ENCODE assay signal across 24 cellular contexts in the genomic region with DNA sequence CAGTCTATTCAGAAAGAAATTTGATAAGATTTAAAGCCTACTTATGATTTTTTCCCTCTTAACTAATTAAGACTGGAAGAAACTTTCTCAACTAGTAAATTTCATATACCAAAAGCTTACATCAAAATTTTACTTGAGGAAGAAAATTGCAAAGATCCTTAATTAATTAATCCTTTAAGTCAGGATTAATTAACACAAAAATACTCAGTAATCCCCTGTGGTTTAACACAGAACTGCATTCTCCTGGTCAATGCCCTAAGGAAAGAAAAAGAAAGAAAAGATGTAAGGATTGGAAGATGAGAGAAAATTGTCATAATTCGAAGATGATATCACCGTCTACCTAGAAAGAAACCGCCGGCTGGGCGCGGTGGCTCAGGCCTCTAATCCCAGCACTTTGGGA. TPM values are rescaled to one million over a fixed set of nuclear protein-coding genes. Genes with fewer than 3 reads are reported as not detected.
DNase-seq lines count a peak whose midpoint lies in the region; ATAC-seq, FAIRE-seq and TF ChIP-seq lines count a peak whose summit lies in the region.
"Had no signal": no experiment of that assay in that cellular context is flagged by ENCODE, and none has a peak within 500 bp of the region (broad histone marks: within the 10 kb centered on the region; RNA-seq: fewer than 3 reads in every experiment).

No MANE protein-coding gene starts in this region.

- POLR2A ChIA-PET in WTC11 (lab: Charles Lee): interaction anchor here (0.8 kb wide), 1 partner anchor 11 kb away, joined by 3 read pairs; no protein-coding TSS in a partner anchor

- ATAC-seq in WTC11: no peak
- ATAC-seq: A549, Panc1 had no signal

- H3K27ac Mint-ChIP-seq in activated naive CD8-positive, alpha-beta T cell: peak overlapping the region; percentile 34
- no peak overlapping the region for H3K27ac Mint-ChIP-seq in activated naive CD8-positive, alpha-beta T cell treated with anti-CD3 and anti-CD28 coated beads for 36 hours
- H3K27ac Mint-ChIP-seq in endodermal cell: no peak overlapping the region
- H3K27ac Mint-ChIP-seq in neural crest cell (ENCODE audit: unreplicated experiment): no peak overlapping the region
- H3K27ac Mint-ChIP-seq in WTC11: no peak overlapping the region
- H3K27ac Mint-ChIP-seq: CD4-positive, alpha-beta memory T cell had no signal

- intact Hi-C loops in esophagus squamous epithelium (cut with DNase I): no loop called here

- no peaks in the 10 kb centered on the region for H3K27me3 ChIP-seq in endodermal cell (ENCODE audit: control insufficient read depth, insufficient read depth, low read length, poor library complexity, severe bottlenecking)
- peaks cover 0 to 9% (median 0%) of the 10 kb centered on the region in 4 donors for H3K27me3 ChIP-seq in esophagus squamous epithelium
- H3K27me3 ChIP-seq in small intestine (ENCODE audit: control insufficient read depth in 2 of 2, insufficient read depth in 2 of 2, low read length in 2 of 2): no peaks in the 10 kb centered on the region
- H3K27me3 ChIP-seq: BLaER1 had no signal

- TF ChIP-seq CTCF in endodermal cell (conservative IDR thresholded peaks at IDR 0.05): peak; percentile 52
- TF ChIP-seq CTCF in neural crest cell (conservative IDR thresholded peaks at IDR 0.05): peak; percentile 43
- no peak for TF ChIP-seq CTCF in esophagus squamous epithelium (IDR thresholded peaks at IDR 0.05)
- no peak for TF ChIP-seq CTCF in WTC11 (IDR thresholded peaks at IDR 0.05)

- no peaks in the 10 kb centered on the region for H3K36me3 Mint-ChIP-seq in activated naive CD8-positive, alpha-beta T cell
- H3K36me3 Mint-ChIP-seq in activated naive CD8-positive, alpha-beta T cell treated with anti-CD3 and anti-CD28 coated beads for 36 hours: peaks cover 3% of the 10 kb centered on the region
- no peaks in the 10 kb centered on the region for H3K36me3 Mint-ChIP-seq in endodermal cell (ENCODE audit: low read depth)
- H3K36me3 Mint-ChIP-seq in neural crest cell (ENCODE audit: low read depth): peaks cover 4% of the 10 kb centered on the region
- H3K36me3 Mint-ChIP-seq in WTC11: no peaks in the 10 kb centered on the region
- H3K36me3 Mint-ChIP-seq: CD4-positive, alpha-beta memory T cell had no signal

- H3K27me3 Mint-ChIP-seq in activated naive CD8-positive, alpha-beta T cell: no peaks in the 10 kb centered on the region
- no peaks in the 10 kb centered on the region for H3K27me3 Mint-ChIP-seq in activated naive CD8-positive, alpha-beta T cell treated with anti-CD3 and anti-CD28 coated beads for 36 hours
- H3K27me3 Mint-ChIP-seq in endodermal cell (ENCODE audit: insufficient read depth): no peaks in the 10 kb centered on the region
- H3K27me3 Mint-ChIP-seq in neural crest cell (ENCODE audit: low read depth): no peaks in the 10 kb centered on the region
- peaks cover 2% of the 10 kb centered on the region; the same call in 1 of the 2 replicates for H3K27me3 Mint-ChIP-seq in WTC11 (ENCODE audit: low read depth)

- H3K9ac ChIP-seq in endodermal cell (ENCODE audit: extremely low read depth, low read length, poor library complexity, severe bottlenecking): no peak overlapping the region
- H3K9ac ChIP-seq: BLaER1, GM23248 had no signal

- H3K27ac ChIP-seq in endodermal cell (ENCODE audit: low read depth, low read length) (no peak overlapping the region), esophagus squamous epithelium (no peak overlapping the region), small intestine (ENCODE audit: low read depth in 1 of 2, low read length in 1 of 2) (no peak overlapping the region)
- H3K27ac ChIP-seq: A549, BLaER1, GM23248 had no signal

- peaks cover 21% of the 10 kb centered on the region for H3K4me1 Mint-ChIP-seq in activated naive CD8-positive, alpha-beta T cell (ENCODE audit: low read depth)
- peaks cover 15% of the 10 kb centered on the region for H3K4me1 Mint-ChIP-seq in activated naive CD8-positive, alpha-beta T cell treated with anti-CD3 and anti-CD28 coated beads for 36 hours
- H3K4me1 Mint-ChIP-seq in endodermal cell: peaks cover 2% of the 10 kb centered on the region
- peaks cover 4% of the 10 kb centered on the region for H3K4me1 Mint-ChIP-seq in neural crest cell
- H3K4me1 Mint-ChIP-seq in WTC11: no peaks in the 10 kb centered on the region

- no peak for TF ChIP-seq POLR2A in esophagus squamous epithelium (IDR thresholded peaks at IDR 0.05)

- no peak overlapping the region for H3K4me3 ChIP-seq in endodermal cell (ENCODE audit: low read length)
- H3K4me3 ChIP-seq in esophagus squamous epithelium: no peak overlapping the region
- no peak overlapping the region for H3K4me3 ChIP-seq in small intestine (ENCODE audit: low read depth in 1 of 2, low read length in 2 of 2)
- H3K4me3 ChIP-seq: A549, BLaER1, GM23248 had no signal

- H3K36me3 ChIP-seq in endodermal cell (ENCODE audit: control insufficient read depth, insufficient read depth, low read length): no peaks in the 10 kb centered on the region
- H3K36me3 ChIP-seq in esophagus squamous epithelium: no peaks in the 10 kb centered on the region
- no peaks in the 10 kb centered on the region for H3K36me3 ChIP-seq in small intestine (ENCODE audit: control insufficient read depth in 2 of 2, insufficient read depth in 2 of 2, low read length in 2 of 2)
- H3K36me3 ChIP-seq: BLaER1 had no signal

- no peak for FAIRE-seq in small intestine (lab: Jason Lieb, UNC)
- FAIRE-seq: A549, GM12892 had no signal

- peak overlapping the region; percentile 18 for H3K4me3 Mint-ChIP-seq in activated naive CD8-positive, alpha-beta T cell
- no peak overlapping the region for H3K4me3 Mint-ChIP-seq in activated naive CD8-positive, alpha-beta T cell treated with anti-CD3 and anti-CD28 coated beads for 36 hours
- H3K4me3 Mint-ChIP-seq in endodermal cell (no peak overlapping the region), neural crest cell (no peak overlapping the region), WTC11 (no peak overlapping the region)
- H3K4me3 Mint-ChIP-seq: CD4-positive, alpha-beta memory T cell; H9 had no signal

- CTCF ChIA-PET in WTC11 (lab: Charles Lee): interaction anchor here (1.3 kb wide), 1 partner anchor 135 kb away, joined by 4 read pairs; no protein-coding TSS in a partner anchor

- WGBS in endodermal cell (ENCODE audit: insufficient coverage in 1 of 2, insufficient read length in 1 of 2), 2 experiments: 78 to 82% methylated on average over 6 of the region's 6 CpGs
- 71 to 84% methylated on average over 6 of the region's 6 CpGs for WGBS in esophagus squamous epithelium, 2 donors
- WGBS in small intestine, 3 donors: 83 to 98% (median 90%) methylated on average over 6 of the region's 6 CpGs

- H3K4me1 ChIP-seq in endodermal cell (ENCODE audit: control insufficient read depth, insufficient read depth, low read length) (no peaks in the 10 kb centered on the region), esophagus squamous epithelium (peaks cover 0 to 16% (median 6%) of the 10 kb centered on the region in 3 donors), small intestine (ENCODE audit: control insufficient read depth in 2 of 2, insufficient read depth in 1 of 2, low read depth in 1 of 2, low read length in 1 of 2) (no peaks in the 10 kb centered on the region)
- H3K4me1 ChIP-seq: A549, Caco-2 had no signal

- no peak for DNase-seq in activated naive CD8-positive, alpha-beta T cell treated with anti-CD3 and anti-CD28 coated beads for 36 hours
- DNase-seq in endodermal cell: no peak
- no peak for DNase-seq in neural crest cell (ENCODE audit: low read depth, low spot score)
- DNase-seq in NCI-H1092 (lab: John Stamatoyannopoulos, UW): no peak
- no peak for DNase-seq in esophagus squamous epithelium (lab: John Stamatoyannopoulos, UW)
- DNase-seq in WTC11 (ENCODE audit: low spot score): no peak
- DNase-seq in small intestine: no peak
- DNase-seq: Caco-2; CD4-positive, alpha-beta memory T cell; DMS 273 treated with DMSO at 0.1 percent for 48 hours; DND-41; GM23248; H9; Kasumi-1; NCI-H1417 treated with DMSO at 0.1 percent for 48 hours; NCI-H187; NCI-H446; NCI-H526 treated with DMSO at 0.1 percent for 48 hours; SIG-M5 had no signal

- H3K9me3 ChIP-seq in endodermal cell (ENCODE audit: control insufficient read depth, low read length) (no peaks in the 10 kb centered on the region), esophagus squamous epithelium (no peaks in the 10 kb centered on the region), small intestine (ENCODE audit: control insufficient read depth, low read depth) (no peaks in the 10 kb centered on the region)
- H3K9me3 ChIP-seq: A549, BLaER1, Caco-2 had no signal

- H3K9me3 Mint-ChIP-seq in activated naive CD8-positive, alpha-beta T cell (ENCODE audit: low read depth): no peaks in the 10 kb centered on the region
- H3K9me3 Mint-ChIP-seq in activated naive CD8-positive, alpha-beta T cell treated with anti-CD3 and anti-CD28 coated beads for 36 hours: no peaks in the 10 kb centered on the region
- no peaks in the 10 kb centered on the region for H3K9me3 Mint-ChIP-seq in endodermal cell
- H3K9me3 Mint-ChIP-seq in neural crest cell: no peaks in the 10 kb centered on the region
- H3K9me3 Mint-ChIP-seq in WTC11: no peaks in the 10 kb centered on the region
- H3K9me3 Mint-ChIP-seq: H9 had no signal

TF ChIP-seq in WTC11, 78 proteins besides CTCF, POLR2A, EP300 and RAD21 (continues in another document):
- TF ChIP-seq ZNF138 (CRISPR knock-in tag; conservative IDR thresholded peaks at IDR 0.05) (no peak), OVOL2 (CRISPR knock-in tag; IDR thresholded peaks at IDR 0.05; ENCODE audit: borderline replicate concordance) (no peak), ZNF263 (CRISPR knock-in tag; IDR thresholded peaks at IDR 0.05; ENCODE audit: low read depth) (no peak), ZNF317 (CRISPR knock-in tag; IDR thresholded peaks at IDR 0.05; ENCODE audit: borderline replicate concordance, low read depth) (no peak), NFE2L1 (CRISPR knock-in tag; IDR thresholded peaks at IDR 0.05) (no peak), JUN (CRISPR knock-in tag; IDR thresholded peaks at IDR 0.05) (no peak)

RNA-seq across cellular contexts. Expression of a gene that starts 17.3 kb away (rescaled TPM):
- 10 to 100 TPM; 31.1 to 31.8 TPM for total RNA-seq in activated naive CD8-positive, alpha-beta T cell treated with anti-CD3 and anti-CD28 coated beads for 36 hours
- total RNA-seq in endodermal cell (10 to 100 TPM; 45.7 to 74.0 TPM), neural crest cell (54.9 and 59.1 TPM in 2 replicates), esophagus squamous epithelium (10 to 100 TPM; 27.1 to 63.8 (median 45.8) TPM), WTC11 (2021) (32.3 to 34.0 TPM (median 32.7 TPM) in 3 replicates)
- 49.4 TPM for polyA plus RNA-seq in endodermal cell (2013, experiment 1 of 2)
- polyA plus RNA-seq in endodermal cell (2013, experiment 2 of 2): 42.9 TPM
- 10 to 100 TPM; 28.8 to 37.6 (median 28.9) TPM for polyA plus RNA-seq in small intestine

Comparison
In these comparisons a context has a peak if more than half of its experiments do, and no peak if none do; other contexts are left out.
1. CTCF ChIP-seq: peak in endodermal cell (single experiment) and neural crest cell (single experiment); none in esophagus squamous epithelium (0 of 6) and WTC11 (single experiment).